Comparison of ENCODE assay signal across 1 cellular context in genomic region chr7:150042281-150042680, GRCh38.
DNase-seq lines count a peak whose midpoint lies in the region; ATAC-seq lines count a peak whose summit lies in the region.
"Not testable (repeated sequence)": the region's sequence is repeated elsewhere in the genome, so short reads cannot be mapped to it uniquely, and the experiment has no call there.

No MANE protein-coding gene starts in this region.

- not testable (repeated sequence) for ATAC-seq in Right ventricle myocardium inferior

- DNase-seq in Right ventricle myocardium inferior (ENCODE audit: missing footprints), result peak; percentile 63

- intact Hi-C loops in Right ventricle myocardium inferior (cut with DNase I), result loop anchor here (10.0 kb wide), 1 partner anchor 167 kb away; the partner anchor contains the start of gene ATP6V0E2
